Comparison of ENCODE assay signal across 23 cellular contexts in the genomic region with DNA sequence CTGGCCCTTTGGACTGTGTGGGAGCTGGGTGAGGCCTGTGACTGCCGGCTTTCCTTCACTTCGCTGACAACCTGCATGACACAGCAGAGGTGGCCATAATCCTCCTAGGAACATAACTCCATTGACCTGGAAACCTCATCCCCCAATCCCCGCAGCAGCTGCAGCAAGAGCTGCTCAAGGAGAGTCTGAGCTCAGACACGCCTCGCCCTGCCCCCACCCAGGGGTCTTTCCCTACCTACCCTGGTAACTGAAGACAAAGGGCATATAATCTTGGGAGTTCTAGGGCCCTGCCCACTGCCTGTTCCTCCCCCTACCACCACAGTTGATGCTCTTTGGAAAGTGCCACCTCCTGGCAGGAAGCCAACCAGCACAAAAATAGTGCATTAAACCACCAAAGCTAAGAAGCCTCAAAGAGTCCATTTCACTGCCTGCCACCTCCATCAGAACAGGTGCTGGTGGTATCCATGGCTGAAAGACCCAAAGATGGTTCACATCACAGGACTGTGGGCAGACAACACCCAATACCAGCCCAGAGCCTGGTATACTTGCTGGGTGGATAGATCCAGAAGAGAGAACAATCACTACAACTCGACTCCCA. TPM values are rescaled to one million over a fixed set of nuclear protein-coding genes. Genes with fewer than 3 reads are reported as not detected.
DNase-seq lines count a peak whose midpoint lies in the region; ATAC-seq and TF ChIP-seq lines count a peak whose summit lies in the region.
"Had no signal": no experiment of that assay in that cellular context is flagged by ENCODE, and none has a peak within 500 bp of the region (broad histone marks: within the 10 kb centered on the region; RNA-seq: fewer than 3 reads in every experiment).

No MANE protein-coding gene starts in this region.

- TF ChIP-seq CTCF in H9 (conservative IDR thresholded peaks at IDR 0.05), result peak; percentile 24; the same call in 2 of the 3 replicates
- TF ChIP-seq CTCF in endothelial cell (IDR thresholded peaks at IDR 0.05; ENCODE audit: unreplicated experiment), result no peak

- no peak overlapping the region for H3T11ph ChIP-seq in H9 (ENCODE audit: low read length)

- H3K27ac Mint-ChIP-seq in H9, result peak overlapping the region in 1 of 3 experiments; percentile 28; a peak in 2 of 7 replicates
- peak overlapping the region; percentile 23 for H3K27ac Mint-ChIP-seq in endothelial cell (ENCODE audit: unreplicated experiment)

- no peak for ATAC-seq in HG03175 (IDR thresholded peaks at IDR 0.05; ENCODE audit: unreplicated experiment)
- ATAC-seq: GM12878, SK-N-SH treated with all-trans-retinoic acid at 6 μM for 48 hours had no signal

- no peaks in the 10 kb centered on the region for H3K79me2 ChIP-seq in H9 (ENCODE audit: insufficient read depth, low read length)

- H2BK120ac ChIP-seq in H9 (ENCODE audit: low read depth, low read length, poor library complexity, severe bottlenecking), result no peak overlapping the region

- H3K4me3 ChIP-seq in SJCRH30, result no peak overlapping the region
- H3K4me3 ChIP-seq: GM12878 had no signal

- no peak overlapping the region for H3K14ac ChIP-seq in H9 (ENCODE audit: insufficient read depth, low read length)

- H4K5ac ChIP-seq in H9 (ENCODE audit: insufficient read length, low read depth, low read length), result no peak overlapping the region

- H3K9me3 Mint-ChIP-seq in H9 (peaks cover 14 to 28% of the 10 kb centered on the region in 2 experiments; a peak in 4 of 5 replicates), endothelial cell (ENCODE audit: unreplicated experiment) (peaks cover 11% of the 10 kb centered on the region)

- no peak overlapping the region for H3K4me2 ChIP-seq in H9 (ENCODE audit: insufficient read depth, insufficient read length, low read length)

- no peak overlapping the region for H2BK5ac ChIP-seq in H9 (ENCODE audit: insufficient read length, low read length)

- H2BK12ac ChIP-seq in H9 (ENCODE audit: insufficient read length, low read depth, low read length), result no peak overlapping the region

- no peak overlapping the region for H3K23ac ChIP-seq in H9 (ENCODE audit: insufficient read length, low read depth, low read length)

- no peak overlapping the region for H3K18ac ChIP-seq in H9 (ENCODE audit: insufficient read length, low read depth, low read length)

- H3K27me3 ChIP-seq in H9 (ENCODE audit: insufficient read depth, low read length) (no peaks in the 10 kb centered on the region), SJCRH30 (no peaks in the 10 kb centered on the region)
- H3K27me3 ChIP-seq: BE2C had no signal

- no peak overlapping the region for H2BK15ac ChIP-seq in H9 (ENCODE audit: low read depth, low read length)

- H3K4ac ChIP-seq in H9 (ENCODE audit: low read depth, low read length), result no peak overlapping the region

- H2BK20ac ChIP-seq in H9 (ENCODE audit: low read depth, low read length, poor library complexity, severe bottlenecking), result no peak overlapping the region

- H3K36me3 ChIP-seq in SJCRH30, result no peaks in the 10 kb centered on the region
- H3K36me3 ChIP-seq: BE2C had no signal

- no peak overlapping the region for H2AFZ ChIP-seq in H9 (ENCODE audit: low read length)

- no peak overlapping the region for H3K4me3 Mint-ChIP-seq in H9
- no peak overlapping the region for H3K4me3 Mint-ChIP-seq in endothelial cell (ENCODE audit: unreplicated experiment)

- H3K9me3 ChIP-seq in H9 (ENCODE audit: control insufficient read depth, low read depth, low read length) (no peaks in the 10 kb centered on the region), SJCRH30 (replicated peaks) (no peaks in the 10 kb centered on the region)
- H3K9me3 ChIP-seq: BE2C had no signal

- H4K20me1 ChIP-seq in H9 (ENCODE audit: control insufficient read depth, insufficient read depth, insufficient read length), result no peaks in the 10 kb centered on the region

- H3K36me3 Mint-ChIP-seq in H9 (ENCODE audit: insufficient read depth in 1 of 3, low read depth in 3 of 3) (peaks cover 8 to 40% (median 38%) of the 10 kb centered on the region in 3 experiments), endothelial cell (ENCODE audit: low read depth, unreplicated experiment) (peaks cover 23% of the 10 kb centered on the region)

- DNase-seq in H9, result no peak
- peak; percentile 15 to 16 for DNase-seq in SJCRH30
- no peak for DNase-seq in endothelial cell (ENCODE audit: low spot score)
- DNase-seq in retina, result peak; percentile 28
- no peak for DNase-seq in superior temporal gyrus (ENCODE audit: extremely low spot score)
- no peak for DNase-seq in NCI-H2171 (lab: John Stamatoyannopoulos, UW)
- DNase-seq: BE2C, COR-L47, GDM1, KBM-7, MV-4-11, NCI-H1105 treated with DMSO at 0.1 percent for 48 hours, NCI-H146, NCI-H2029, NCI-H226, NCI-H510A, NCI-H69, SIG-M5, T-helper 2 cell had no signal

- no peaks in the 10 kb centered on the region; the same call in 1 of the 2 replicates for H3K4me1 ChIP-seq in H9 (ENCODE audit: insufficient read depth, low read length)
- H3K4me1 ChIP-seq in SJCRH30, result no peaks in the 10 kb centered on the region

- H3K27ac ChIP-seq in H9 (ENCODE audit: insufficient read length, low read depth, low read length) (no peak overlapping the region), SJCRH30 (no peak overlapping the region)
- H3K27ac ChIP-seq: HL-60 had no signal

- no peak overlapping the region for H4K8ac ChIP-seq in H9 (replicated peaks; ENCODE audit: insufficient read length, low read depth, low read length)

- WGBS in H9 (ENCODE audit: extremely low coverage, insufficient read length, low lambda C conversion rate), result no CpG with 5 or more reads among the region's 6 CpGs

- H2AK5ac ChIP-seq in H9 (ENCODE audit: insufficient read length, low read length), result no peak overlapping the region

- H3K4me1 Mint-ChIP-seq in H9, result peaks cover 23% of the 10 kb centered on the region in 2 experiments
- H3K4me1 Mint-ChIP-seq in endothelial cell (ENCODE audit: unreplicated experiment), result peaks cover 16% of the 10 kb centered on the region

- no peaks in the 10 kb centered on the region for H3K23me2 ChIP-seq in H9 (ENCODE audit: insufficient read length, low read depth, low read length, poor library complexity, severe bottlenecking)

- no peak overlapping the region for H4K91ac ChIP-seq in H9 (ENCODE audit: insufficient read length, low read depth, low read length)

- no peaks in the 10 kb centered on the region for H3K79me1 ChIP-seq in H9 (ENCODE audit: insufficient read depth, low read depth, low read length, poor library complexity, severe bottlenecking)

- H3K27me3 Mint-ChIP-seq in H9 (ENCODE audit: low read depth) (no peaks in the 10 kb centered on the region), endothelial cell (ENCODE audit: unreplicated experiment) (no peaks in the 10 kb centered on the region)

- H3K9ac ChIP-seq in H9 (ENCODE audit: extremely low read depth, insufficient read length, low read length), result no peak overlapping the region

- H3K56ac ChIP-seq in H9 (ENCODE audit: insufficient read length, low read depth, low read length), result no peak overlapping the region

RNA-seq across cellular contexts. Expression of a gene that starts 18.4 kb away (rescaled TPM):
- total RNA-seq in H9 (2021), result 14.6 and 19.3 TPM in 2 replicates
- total RNA-seq in SJCRH30 (2014; rRNA removed; shearing (Covaris generic)), result 14.9 and 15.3 TPM in 2 replicates
- 9.9 TPM for total RNA-seq in endothelial cell (ENCODE audit: unreplicated experiment)

Comparison
In these comparisons a context has a peak if more than half of its experiments do, and no peak if none do; other contexts are left out.
1. DNase-seq: peak in SJCRH30 (2 of 2) and retina (single experiment); none in H9 (single experiment), endothelial cell (single experiment), superior temporal gyrus (single experiment) and NCI-H2171 (single experiment).